Comparison of ENCODE assay signal across 1 cellular context in the genomic region with DNA sequence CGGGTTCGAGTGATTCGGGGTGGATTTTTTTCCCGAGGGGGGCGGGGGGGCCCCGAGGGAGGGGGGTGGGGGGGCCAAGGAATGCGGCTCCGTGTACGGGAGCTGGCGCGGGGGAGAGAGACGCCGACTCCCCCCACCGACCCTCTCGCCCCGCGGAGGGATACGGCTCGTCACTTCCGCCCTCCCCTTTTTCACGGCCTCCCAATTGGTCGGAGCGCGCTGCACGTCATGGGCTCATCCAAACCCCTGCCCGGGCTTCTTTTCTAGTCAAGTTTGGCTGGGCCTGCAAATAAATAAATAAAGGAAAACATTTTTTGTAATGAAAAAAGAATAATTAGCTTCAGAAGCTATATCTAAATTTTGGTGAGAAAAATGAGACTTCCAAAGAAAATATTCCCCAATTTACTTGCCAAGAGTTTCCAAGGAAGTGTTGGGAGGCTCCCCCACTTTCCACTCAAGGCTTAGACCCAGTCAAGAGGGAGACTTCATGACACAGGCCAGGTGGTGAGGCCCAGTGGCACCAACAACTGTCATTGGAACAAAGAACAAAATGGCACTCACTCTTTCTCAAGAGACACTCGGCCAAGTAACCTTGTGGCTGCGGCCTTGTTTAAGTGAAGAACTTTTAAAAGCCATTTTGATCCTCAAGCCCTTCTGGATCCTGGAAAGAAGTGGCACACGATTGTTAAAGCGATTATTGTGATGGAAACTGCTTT.
TF ChIP-seq lines count a peak whose summit lies in the region.

A gene with protein sequence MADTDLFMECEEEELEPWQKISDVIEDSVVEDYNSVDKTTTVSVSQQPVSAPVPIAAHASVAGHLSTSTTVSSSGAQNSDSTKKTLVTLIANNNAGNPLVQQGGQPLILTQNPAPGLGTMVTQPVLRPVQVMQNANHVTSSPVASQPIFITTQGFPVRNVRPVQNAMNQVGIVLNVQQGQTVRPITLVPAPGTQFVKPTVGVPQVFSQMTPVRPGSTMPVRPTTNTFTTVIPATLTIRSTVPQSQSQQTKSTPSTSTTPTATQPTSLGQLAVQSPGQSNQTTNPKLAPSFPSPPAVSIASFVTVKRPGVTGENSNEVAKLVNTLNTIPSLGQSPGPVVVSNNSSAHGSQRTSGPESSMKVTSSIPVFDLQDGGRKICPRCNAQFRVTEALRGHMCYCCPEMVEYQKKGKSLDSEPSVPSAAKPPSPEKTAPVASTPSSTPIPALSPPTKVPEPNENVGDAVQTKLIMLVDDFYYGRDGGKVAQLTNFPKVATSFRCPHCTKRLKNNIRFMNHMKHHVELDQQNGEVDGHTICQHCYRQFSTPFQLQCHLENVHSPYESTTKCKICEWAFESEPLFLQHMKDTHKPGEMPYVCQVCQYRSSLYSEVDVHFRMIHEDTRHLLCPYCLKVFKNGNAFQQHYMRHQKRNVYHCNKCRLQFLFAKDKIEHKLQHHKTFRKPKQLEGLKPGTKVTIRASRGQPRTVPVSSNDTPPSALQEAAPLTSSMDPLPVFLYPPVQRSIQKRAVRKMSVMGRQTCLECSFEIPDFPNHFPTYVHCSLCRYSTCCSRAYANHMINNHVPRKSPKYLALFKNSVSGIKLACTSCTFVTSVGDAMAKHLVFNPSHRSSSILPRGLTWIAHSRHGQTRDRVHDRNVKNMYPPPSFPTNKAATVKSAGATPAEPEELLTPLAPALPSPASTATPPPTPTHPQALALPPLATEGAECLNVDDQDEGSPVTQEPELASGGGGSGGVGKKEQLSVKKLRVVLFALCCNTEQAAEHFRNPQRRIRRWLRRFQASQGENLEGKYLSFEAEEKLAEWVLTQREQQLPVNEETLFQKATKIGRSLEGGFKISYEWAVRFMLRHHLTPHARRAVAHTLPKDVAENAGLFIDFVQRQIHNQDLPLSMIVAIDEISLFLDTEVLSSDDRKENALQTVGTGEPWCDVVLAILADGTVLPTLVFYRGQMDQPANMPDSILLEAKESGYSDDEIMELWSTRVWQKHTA (N-terminal part only) (minus strand): TSS at position 164 of the 716 bp plus-strand sequence. CDS start 17,290 bp downstream, outside the sequence.

TF ChIP-seq in K562, 482 proteins besides CTCF, POLR2A, EP300 and RAD21 (continued from another document and continues in another):
- TF ChIP-seq CUX1 (CRISPR knock-in tag; IDR thresholded peaks at IDR 0.05) (peak; percentile 43; the same call in 1 of the 2 replicates), PURB (CRISPR knock-in tag; IDR thresholded peaks at IDR 0.05; ENCODE audit: low read depth) (no peak), NFXL1 (CRISPR knock-in tag; IDR thresholded peaks at IDR 0.05) (0 out of 2 replicates have a peak, but pooled peaks have one; percentile 47), TAF7 (tag; IDR thresholded peaks at IDR 0.05) (peak; percentile 14; the same call in 1 of the 2 replicates), GABPA (tag; conservative IDR thresholded peaks at IDR 0.05; ENCODE audit: low read depth) (peak; percentile 91), HDAC8 (tag; IDR thresholded peaks at IDR 0.05) (peak; percentile 66; the same call in 1 of the 2 replicates), KDM4B (IDR thresholded peaks at IDR 0.05; ENCODE audit: borderline replicate concordance in 2 of 2, low read depth in 1 of 2) (peak in 1 of 2 experiments; percentile 70; a peak in 1 of 4 replicates), TAF1 (IDR thresholded peaks at IDR 0.05; ENCODE audit: control insufficient read depth, extremely low read depth, insufficient read depth, low read length, severe bottlenecking) (peak; percentile 46), CHAMP1 (IDR thresholded peaks at IDR 0.05) (peak; percentile 64; the same call in 1 of the 2 replicates), BMI1 (IDR thresholded peaks at IDR 0.05; ENCODE audit: low read length) (no peak), ZNF41 (CRISPR knock-in tag; conservative IDR thresholded peaks at IDR 0.05) (0 out of 2 replicates have a peak, but pooled peaks have one; percentile 48), ELF1 (tag; IDR thresholded peaks at IDR 0.05) (peak; percentile 87), SPI1 (IDR thresholded peaks at IDR 0.05; ENCODE audit: borderline replicate concordance, low read depth, low read length) (peak; percentile 71), FOSL1 (tag; conservative IDR thresholded peaks at IDR 0.05) (peak; percentile 45; the same call in 1 of the 2 replicates), FOXK2 (conservative IDR thresholded peaks at IDR 0.05 in 1 of 2, IDR thresholded peaks at IDR 0.05 in 1 of 2; ENCODE audit: low read depth in 2 of 2) (peak; percentile 41 to 89; a peak in 2 of 4 replicates), SP2 (IDR thresholded peaks at IDR 0.05; ENCODE audit: extremely low read depth, low read depth, low read length, poor library complexity, severe bottlenecking) (peak; percentile 28), ZNF124 (CRISPR knock-in tag; IDR thresholded peaks at IDR 0.05) (no peak), TBL1XR1 (IDR thresholded peaks at IDR 0.05; ENCODE audit: low read length in 2 of 2) (peak in 1 of 2 experiments; percentile 75; a peak in 2 of 4 replicates), CREB1 (IDR thresholded peaks at IDR 0.05) (peak; percentile 91), CREB1 (CRISPR knock-in tag; IDR thresholded peaks at IDR 0.05) (peak; percentile 89), RBFOX2 (IDR thresholded peaks at IDR 0.05; ENCODE audit: low read depth, low read length) (0 out of 2 replicates have a peak, but pooled peaks have one; percentile 60), MAZ (CRISPR knock-in tag; conservative IDR thresholded peaks at IDR 0.05 in 1 of 2, IDR thresholded peaks at IDR 0.05 in 1 of 2) (peak; percentile 73 to 89; a peak in 3 of 4 replicates), ZNF707 (CRISPR knock-in tag; conservative IDR thresholded peaks at IDR 0.05) (0 out of 2 replicates have a peak, but pooled peaks have one; percentile 47), PHF8 (IDR thresholded peaks at IDR 0.05; ENCODE audit: borderline replicate concordance, low read length) (peak; percentile 27; the same call in 1 of the 2 replicates), MECOM (CRISPR knock-in tag; IDR thresholded peaks at IDR 0.05) (0 out of 2 replicates have a peak, but pooled peaks have one; percentile 21), HIVEP1 (CRISPR knock-in tag; IDR thresholded peaks at IDR 0.05) (0 out of 2 replicates have a peak, but pooled peaks have one; percentile 31), EHMT2 (IDR thresholded peaks at IDR 0.05) (peak; percentile 88), POLR2AphosphoS5 (IDR thresholded peaks at IDR 0.05; ENCODE audit: control insufficient read depth, insufficient read depth, low read depth, low read length) (peak; percentile 59), E2F4 (CRISPR knock-in tag; IDR thresholded peaks at IDR 0.05; ENCODE audit: low read depth) (no peak), PATZ1 (CRISPR knock-in tag; IDR thresholded peaks at IDR 0.05; ENCODE audit: borderline replicate concordance) (0 out of 2 replicates have a peak, but pooled peaks have one; percentile 12), ZNF740 (CRISPR knock-in tag; IDR thresholded peaks at IDR 0.05) (peak; percentile 95), ZNF740 (tag; IDR thresholded peaks at IDR 0.05) (peak in 1 of 2 experiments; percentile 99; a peak in 2 of 4 replicates), FOS (IDR thresholded peaks at IDR 0.05; ENCODE audit: extremely low read depth, insufficient read length) (peak; percentile 52), ZBTB49 (CRISPR knock-in tag; IDR thresholded peaks at IDR 0.05; ENCODE audit: borderline replicate concordance) (0 out of 2 replicates have a peak, but pooled peaks have one; percentile 29), DPF2 (IDR thresholded peaks at IDR 0.05) (peak; percentile 25; the same call in 1 of the 2 replicates), MEF2D (tag; conservative IDR thresholded peaks at IDR 0.05; ENCODE audit: low read depth) (0 out of 2 replicates have a peak, but pooled peaks have one; percentile 62), CHD2 (IDR thresholded peaks at IDR 0.05; ENCODE audit: low read depth, low read length) (peak; percentile 84)
